ENCODE assay signal across 8 cellular contexts in genomic region chr1:114979278-114979891, GRCh38. TPM values are rescaled to one million over a fixed set of nuclear protein-coding genes. Genes with fewer than 3 reads are reported as not detected.
DNase-seq lines count a peak whose midpoint lies in the region; ATAC-seq, FAIRE-seq and TF ChIP-seq lines count a peak whose summit lies in the region.

No MANE protein-coding gene starts in this region.

- H3K4me2 ChIP-seq in endothelial cell of umbilical vein (ENCODE audit: insufficient read depth, low read length), result no peak overlapping the region

- H3K4me1 ChIP-seq in CD4-positive, alpha-beta memory T cell (ENCODE audit: insufficient read depth, low read length), result no peaks in the 10 kb centered on the region
- no peaks in the 10 kb centered on the region for H3K4me1 ChIP-seq in HAP-1
- H3K4me1 ChIP-seq in endothelial cell of umbilical vein (ENCODE audit: control insufficient read depth, extremely low read depth, insufficient read depth, low read length), result no peaks in the 10 kb centered on the region

- H3K9me3 ChIP-seq in CD4-positive, alpha-beta memory T cell (ENCODE audit: control insufficient read depth in 1 of 2, low read length in 2 of 2), result peaks cover 0 to 4% of the 10 kb centered on the region in 2 donors
- H3K9me3 ChIP-seq in HAP-1, result no peaks in the 10 kb centered on the region
- H3K9me3 ChIP-seq in endothelial cell of umbilical vein (replicated peaks; ENCODE audit: control insufficient read depth, insufficient read depth, low read length), result no peaks in the 10 kb centered on the region

- peaks cover 4 to 11% of the 10 kb centered on the region in 2 donors for H3K36me3 Mint-ChIP-seq in CD4-positive, alpha-beta memory T cell
- H3K36me3 Mint-ChIP-seq in naive B cell, result peaks cover 14 to 16% of the 10 kb centered on the region in 2 donors

- H3K79me2 ChIP-seq in endothelial cell of umbilical vein (ENCODE audit: control insufficient read depth, insufficient read depth, low read length), result no peaks in the 10 kb centered on the region

- H3K9me3 Mint-ChIP-seq in CD4-positive, alpha-beta memory T cell, result peaks cover 2 to 21% (median 17%) of the 10 kb centered on the region in 8 donors
- H3K9me3 Mint-ChIP-seq in naive B cell, result peaks cover 6 to 24% (median 15%) of the 10 kb centered on the region in 7 donors

- no peak overlapping the region for H3K27ac ChIP-seq in CD4-positive, alpha-beta memory T cell (ENCODE audit: low read depth, low read length)
- no peak overlapping the region for H3K27ac ChIP-seq in endothelial cell of umbilical vein (ENCODE audit: insufficient read depth, low read depth, low read length)

- no peak for TF ChIP-seq POLR2A in endothelial cell of umbilical vein (IDR thresholded peaks at IDR 0.05; ENCODE audit: low read depth, low read length)

- DNase-seq in CD4-positive, alpha-beta memory T cell, result peak; percentile 57 to 67 (median 64)
- DNase-seq in HAP-1 (ENCODE audit: low spot score in 2 of 2) (peak; percentile 25 to 76), NCI-H748 treated with DMSO at 0.1 percent for 48 hours (lab: John Stamatoyannopoulos, UW) (peak; percentile 4), endothelial cell of umbilical vein (ENCODE audit: low read depth, low spot score) (peak; percentile 54), naive B cell (peak; percentile 28), posterior vena cava (ENCODE audit: low spot score) (no peak)
- peak; percentile 81 for DNase-seq in activated CD8-positive, alpha-beta memory T cell treated with anti-CD3 and anti-CD28 coated beads for 24 hours
- peak; percentile 3 to 25 for DNase-seq in stimulated activated CD8-positive, alpha-beta memory T cell treated with anti-CD3 and anti-CD28 coated beads, Interleukin-7, amount 100 ng/mL, for 48 hours (ENCODE audit: extremely low read depth in 1 of 2, low read depth in 1 of 2)

- H3K27me3 ChIP-seq in CD4-positive, alpha-beta memory T cell (ENCODE audit: insufficient read depth, low read length), result no peaks in the 10 kb centered on the region
- H3K27me3 ChIP-seq in HAP-1 (ENCODE audit: low read depth) (peaks cover 7% of the 10 kb centered on the region), endothelial cell of umbilical vein (ENCODE audit: control insufficient read depth in 2 of 2, insufficient read depth in 2 of 2, low read length in 2 of 2) (peaks cover 0 to 14% of the 10 kb centered on the region in 2 experiments)

- CTCF ChIA-PET in CD4-positive, alpha-beta memory T cell (lab: Charles Lee; ENCODE audit: partially characterized antibody), result interaction anchor here (0.9 to 6.4 kb wide), 14 partner anchors 8 to 158 kb away, joined by 3 to 176 read pairs (median 4); no protein-coding TSS in a partner anchor
- CTCF ChIA-PET in endothelial cell of umbilical vein (lab: Charles Lee), result interaction anchor here (2.5 kb wide), 1 partner anchor 133 kb away, joined by 27 read pairs; no protein-coding TSS in a partner anchor

- H3K27ac Mint-ChIP-seq in CD4-positive, alpha-beta memory T cell, result no peak overlapping the region
- H3K27ac Mint-ChIP-seq in naive B cell, result no peak overlapping the region

- no peak overlapping the region for H2AFZ ChIP-seq in endothelial cell of umbilical vein (ENCODE audit: low read depth, low read length)

- peak; percentile 73 for FAIRE-seq in endothelial cell of umbilical vein (lab: Jason Lieb, UNC)

- POLR2A ChIA-PET in CD4-positive, alpha-beta memory T cell (lab: Charles Lee; ENCODE audit: partially characterized antibody), result no interaction called here
- POLR2A ChIA-PET in endothelial cell of umbilical vein (lab: Charles Lee), result no interaction called here

- dilution Hi-C loops in endothelial cell of umbilical vein (cut with MboI; ENCODE audit: extremely low pct_ligation_motif_present, low sequenced_read_pairs), result no loop called here

- in situ Hi-C loops in HAP-1 (cut with MboI; ENCODE audit: low sequenced_read_pairs), result loop anchor here (10.0 to 25.0 kb wide), 2 partner anchors 135 to 608 kb away; no protein-coding TSS in a partner anchor

- no peak overlapping the region for H3K4me3 ChIP-seq in CD4-positive, alpha-beta memory T cell (ENCODE audit: low read length in 2 of 2)
- H3K4me3 ChIP-seq in HAP-1 (no peak overlapping the region), endothelial cell of umbilical vein (replicated peaks in 1 of 3; ENCODE audit: insufficient read depth in 1 of 3, low read depth in 1 of 3, low read length in 3 of 3) (no peak overlapping the region)

- no peaks in the 10 kb centered on the region for H3K36me3 ChIP-seq in CD4-positive, alpha-beta memory T cell (ENCODE audit: insufficient read depth, low read length)
- no peaks in the 10 kb centered on the region for H3K36me3 ChIP-seq in HAP-1 (replicated peaks)
- H3K36me3 ChIP-seq in endothelial cell of umbilical vein (ENCODE audit: control insufficient read depth in 2 of 2, extremely low read depth in 1 of 2, insufficient read depth in 2 of 2, low read length in 2 of 2), result no peaks in the 10 kb centered on the region

- H4K20me1 ChIP-seq in endothelial cell of umbilical vein (replicated peaks; ENCODE audit: control insufficient read depth, extremely low read depth, insufficient read depth, low read length), result no peaks in the 10 kb centered on the region

- peak; percentile 50 to 60 for TF ChIP-seq CTCF in endothelial cell of umbilical vein (IDR thresholded peaks at IDR 0.05; ENCODE audit: extremely low read depth in 1 of 2, insufficient read depth in 1 of 2, low read depth in 1 of 2, low read length in 2 of 2)

- peaks cover 10 to 12% of the 10 kb centered on the region in 2 donors for H3K27me3 Mint-ChIP-seq in CD4-positive, alpha-beta memory T cell
- H3K27me3 Mint-ChIP-seq in naive B cell, result peaks cover 15 to 40% (median 27%) of the 10 kb centered on the region in 3 donors

- no TSS peak for BruUV-seq in endothelial cell of umbilical vein (replicated peaks; lab: Mats Ljungman, UMichigan)

- ATAC-seq in naive B cell (ENCODE audit: low read depth in 2 of 2), result no peak

- no peaks in the 10 kb centered on the region for H3K9me1 ChIP-seq in endothelial cell of umbilical vein (replicated peaks; ENCODE audit: control insufficient read depth, extremely low read depth, insufficient read depth, low read length)

- no peaks in the 10 kb centered on the region for H3K4me1 Mint-ChIP-seq in CD4-positive, alpha-beta memory T cell
- no peaks in the 10 kb centered on the region for H3K4me1 Mint-ChIP-seq in naive B cell

- no peak overlapping the region for H3K9ac ChIP-seq in endothelial cell of umbilical vein (replicated peaks; ENCODE audit: extremely low read depth, insufficient read depth, low read length)

- H3K4me3 Mint-ChIP-seq in CD4-positive, alpha-beta memory T cell, result no peak overlapping the region
- H3K4me3 Mint-ChIP-seq in naive B cell, result no peak overlapping the region

- intact Hi-C loops in CD4-positive, alpha-beta memory T cell (cut with micrococcal nuclease), result loop anchor here (1.0 to 5.0 kb wide), 6 partner anchors 73 to 632 kb away; no protein-coding TSS in a partner anchor
- intact Hi-C loops in endothelial cell of umbilical vein (cut with micrococcal nuclease), result loop anchor here (1.0 to 10.0 kb wide), 5 partner anchors 73 to 635 kb away; no protein-coding TSS in a partner anchor
- intact Hi-C loops in posterior vena cava (cut with DNase I), result loop anchor here (2.0 to 10.0 kb wide), 3 partner anchors 133 to 615 kb away; no protein-coding TSS in a partner anchor

TF ChIP-seq in endothelial cell of umbilical vein, 7 proteins besides CTCF, POLR2A, EP300 and RAD21:
- no peak for TF ChIP-seq GATA2 (IDR thresholded peaks at IDR 0.05; ENCODE audit: insufficient read depth, insufficient read length, low read depth, low read length)
- TF ChIP-seq EZH2 (IDR thresholded peaks at IDR 0.05; ENCODE audit: borderline replicate concordance, low read depth, low read length, severe bottlenecking), result no peak
- TF ChIP-seq POLR2AphosphoS5 (IDR thresholded peaks at IDR 0.05; ENCODE audit: insufficient read depth, low read depth, low read length), result no peak
- TF ChIP-seq MAX (IDR thresholded peaks at IDR 0.05; ENCODE audit: insufficient read depth, insufficient read length), result no peak
- TF ChIP-seq JUN (IDR thresholded peaks at IDR 0.05; ENCODE audit: borderline replicate concordance, insufficient read depth, insufficient read length, low read depth), result no peak
- no peak for TF ChIP-seq FOS (IDR thresholded peaks at IDR 0.05; ENCODE audit: borderline replicate concordance, insufficient read depth, low read length)
- TF ChIP-seq MYC (IDR thresholded peaks at IDR 0.05; ENCODE audit: low read depth, low read length), result no peak
TF ChIP-seq in endothelial cell of umbilical vein: peak in this region for 0.

RNA-seq across cellular contexts. Expression of gene TSHB, which starts 50.2 kb away (rescaled TPM):
- not detected for total RNA-seq in CD4-positive, alpha-beta memory T cell
- not detected for polyA plus RNA-seq in CD4-positive, alpha-beta memory T cell
- total RNA-seq in endothelial cell of umbilical vein, result not detected in 2 replicates
- not detected in 2 replicates for polyA plus RNA-seq in endothelial cell of umbilical vein
- polyA plus RNA-seq in endothelial cell of umbilical vein (2011; cell fraction: cytosol; rRNA removed), result not detected in 2 replicates
- polyA plus RNA-seq in endothelial cell of umbilical vein (2011; cell fraction: nucleus; rRNA removed), result not detected in 2 replicates
- polyA plus RNA-seq in endothelial cell of umbilical vein (2012), result not detected in 2 replicates
- polyA minus RNA-seq in endothelial cell of umbilical vein, result not detected in 2 replicates
- polyA minus RNA-seq in endothelial cell of umbilical vein (2011; cell fraction: cytosol; rRNA and poly(A)+ RNA removed), result not detected
- not detected in 2 replicates for polyA minus RNA-seq in endothelial cell of umbilical vein (2011; cell fraction: nucleus; rRNA and poly(A)+ RNA removed)
- not detected for polyA plus RNA-seq in naive B cell (ENCODE audit: low read depth in 6 of 6)
- total RNA-seq in posterior vena cava, result not detected
